Comparison of ENCODE assay signal across 1 cellular context in the genomic region with DNA sequence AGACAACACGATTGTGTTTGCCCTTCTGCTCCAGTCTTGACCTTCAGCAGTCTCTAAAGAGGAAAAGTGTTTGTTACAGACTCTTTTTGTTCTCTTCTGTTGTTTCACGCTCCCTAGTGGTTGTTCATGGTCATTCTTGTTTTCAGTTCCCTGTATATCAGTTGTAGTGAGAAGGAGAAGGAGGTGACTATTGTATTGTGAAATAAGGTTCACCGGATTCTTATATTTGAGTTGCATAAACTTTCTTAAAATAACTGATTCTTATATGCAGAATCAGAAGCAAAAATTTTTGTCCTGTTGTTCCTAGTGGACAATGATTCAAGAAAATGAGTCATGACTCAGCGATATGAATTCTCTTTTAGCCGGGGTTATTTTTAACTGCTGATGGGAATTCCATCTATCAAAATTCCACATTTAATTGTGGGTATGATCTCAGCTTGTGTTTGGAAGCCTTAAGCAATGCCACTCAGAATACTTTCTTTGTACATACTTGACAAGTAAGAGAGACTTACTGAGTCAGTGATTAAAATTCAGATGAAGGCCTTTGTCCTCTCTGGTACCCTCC.
TF ChIP-seq lines count a peak whose summit lies in the region.

No MANE protein-coding gene starts in this region.

TF ChIP-seq in IMR-90, 13 proteins besides CTCF, POLR2A, EP300 and RAD21 (continued from another document):
- TF ChIP-seq, protein P1, sequence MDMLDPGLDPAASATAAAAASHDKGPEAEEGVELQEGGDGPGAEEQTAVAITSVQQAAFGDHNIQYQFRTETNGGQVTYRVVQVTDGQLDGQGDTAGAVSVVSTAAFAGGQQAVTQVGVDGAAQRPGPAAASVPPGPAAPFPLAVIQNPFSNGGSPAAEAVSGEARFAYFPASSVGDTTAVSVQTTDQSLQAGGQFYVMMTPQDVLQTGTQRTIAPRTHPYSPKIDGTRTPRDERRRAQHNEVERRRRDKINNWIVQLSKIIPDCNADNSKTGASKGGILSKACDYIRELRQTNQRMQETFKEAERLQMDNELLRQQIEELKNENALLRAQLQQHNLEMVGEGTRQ (IDR thresholded peaks at IDR 0.05; ENCODE audit: low read depth, low read length): no peak
- no peak for TF ChIP-seq MXI1 (IDR thresholded peaks at IDR 0.05; ENCODE audit: borderline replicate concordance, low read depth, low read length)
- peak; percentile 95 for TF ChIP-seq CEBPB (IDR thresholded peaks at IDR 0.05; ENCODE audit: low read depth, low read length)
- peak; percentile 85 for TF ChIP-seq MAFK (IDR thresholded peaks at IDR 0.05; ENCODE audit: low read depth, low read length)
- no peak for TF ChIP-seq RFX5 (IDR thresholded peaks at IDR 0.05; ENCODE audit: low read depth, low read length)
- no peak for TF ChIP-seq BHLHE40 (IDR thresholded peaks at IDR 0.05; ENCODE audit: low read depth, low read length)
- TF ChIP-seq, protein P2, sequence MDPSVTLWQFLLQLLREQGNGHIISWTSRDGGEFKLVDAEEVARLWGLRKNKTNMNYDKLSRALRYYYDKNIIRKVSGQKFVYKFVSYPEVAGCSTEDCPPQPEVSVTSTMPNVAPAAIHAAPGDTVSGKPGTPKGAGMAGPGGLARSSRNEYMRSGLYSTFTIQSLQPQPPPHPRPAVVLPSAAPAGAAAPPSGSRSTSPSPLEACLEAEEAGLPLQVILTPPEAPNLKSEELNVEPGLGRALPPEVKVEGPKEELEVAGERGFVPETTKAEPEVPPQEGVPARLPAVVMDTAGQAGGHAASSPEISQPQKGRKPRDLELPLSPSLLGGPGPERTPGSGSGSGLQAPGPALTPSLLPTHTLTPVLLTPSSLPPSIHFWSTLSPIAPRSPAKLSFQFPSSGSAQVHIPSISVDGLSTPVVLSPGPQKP (IDR thresholded peaks at IDR 0.05; ENCODE audit: borderline replicate concordance, low read depth, low read length): no peak
- TF ChIP-seq SMC3 (IDR thresholded peaks at IDR 0.05; ENCODE audit: low read depth, low read length): 0 out of 2 replicates have a peak, but pooled peaks have one; percentile 29
- peak; percentile 74 for TF ChIP-seq FOS (IDR thresholded peaks at IDR 0.05; ENCODE audit: low read depth, low read length)
- TF ChIP-seq MAZ (IDR thresholded peaks at IDR 0.05; ENCODE audit: borderline replicate concordance, low read depth, low read length): no peak
TF ChIP-seq in IMR-90: peak in this region for 5.
